Comparison of ENCODE assay signal across 18 cellular contexts in genomic region chr19:30074741-30075460, GRCh38.
"Had no signal": no experiment of that assay in that cellular context is flagged by ENCODE, and none has a peak within 500 bp of the region (broad histone marks: within the 10 kb centered on the region; RNA-seq: fewer than 3 reads in every experiment).

No MANE protein-coding gene starts in this region.

- DNase-seq: activated CD4-positive, alpha-beta T cell treated with anti-CD3 and anti-CD28 coated beads, Interleukin-2, amount 10 ng/mL, durations not matched to agents 7 days and 5 days; activated CD8-positive, alpha-beta memory T cell treated with anti-CD3 and anti-CD28 coated beads, Interleukin-2, amount 50 U/mL, for 48 hours; activated naive CD4-positive, alpha-beta T cell; anterior cingulate cortex; cerebellar nuclear complex; erythroblast; gastrocnemius medialis; mammary epithelial cell; T-helper 9 cell; thyroid gland; uterus had no signal

- ATAC-seq: gastrocnemius medialis; mucosa of descending colon; naive thymus-derived CD8-positive, alpha-beta T cell; T-cell had no signal

- H3K36me3 Mint-ChIP-seq: naive thymus-derived CD8-positive, alpha-beta T cell; T-cell had no signal

- H3K9me3 Mint-ChIP-seq: activated CD4-positive, alpha-beta T cell treated with anti-CD3 and anti-CD28 coated beads, Interleukin-2, amount 10 ng/mL, durations not matched to agents 7 days and 5 days; activated T-helper 1 cell treated with anti-CD3 and anti-CD28 coated beads, Interleukin-12 subunit alpha, Interleukin-12 subunit beta, Interleukin-2, Interleukin-4 antibody, amounts not matched to agents 30 ng/mL and 10 ng/mL and 1 ng/mL, durations not matched to agents 14 hours and 24 hours and 36 hours; dendritic cell treated with granulocyte-macrophage colony-stimulating factor and Interleukin-4, amounts not matched to agents 40 ng/mL and 50 ng/mL, for 4 days; T-cell had no signal

- H3K4me3 ChIP-seq: gastrocnemius medialis, mucosa of descending colon, right atrium auricular region, smooth muscle cell, thyroid gland, uterus had no signal

- H3K4me1 Mint-ChIP-seq: activated CD4-positive, alpha-beta T cell treated with anti-CD3 and anti-CD28 coated beads, Interleukin-2, amount 10 ng/mL, durations not matched to agents 7 days and 5 days; naive thymus-derived CD8-positive, alpha-beta T cell; T-cell had no signal

- H3K4me3 Mint-ChIP-seq: activated CD4-positive, alpha-beta T cell treated with anti-CD3 and anti-CD28 coated beads, Interleukin-2, amount 10 ng/mL, durations not matched to agents 7 days and 5 days; activated T-helper 1 cell treated with anti-CD3 and anti-CD28 coated beads, Interleukin-12 subunit alpha, Interleukin-12 subunit beta, Interleukin-2, Interleukin-4 antibody, amounts not matched to agents 30 ng/mL and 10 ng/mL and 1 ng/mL, durations not matched to agents 14 hours and 24 hours and 36 hours; dendritic cell treated with granulocyte-macrophage colony-stimulating factor and Interleukin-4, amounts not matched to agents 40 ng/mL and 50 ng/mL, for 4 days; naive thymus-derived CD8-positive, alpha-beta T cell; T-cell had no signal
